ENCODE assay signal across 3 cellular contexts in the genomic region with DNA sequence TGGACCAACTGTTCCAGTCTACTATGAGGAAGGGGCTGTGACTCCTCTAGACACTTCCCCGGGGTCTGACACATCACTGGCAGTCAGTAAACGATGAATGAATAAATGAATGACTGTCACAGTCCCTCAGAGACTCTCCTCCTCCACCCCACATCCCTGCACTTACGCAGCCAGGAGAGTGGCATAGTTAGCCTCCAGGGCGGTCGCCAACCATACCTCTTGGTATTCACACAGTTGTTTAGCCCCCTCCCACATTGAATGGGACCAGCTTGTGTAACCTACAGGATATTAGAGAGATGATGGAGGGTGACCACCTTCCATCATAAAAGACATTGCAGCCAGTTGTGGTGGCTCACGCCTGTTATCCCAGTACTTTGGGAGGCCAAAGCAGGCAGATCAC.
"Had no signal": no experiment of that assay in that cellular context is flagged by ENCODE, and none has a peak within 500 bp of the region (broad histone marks: within the 10 kb centered on the region; RNA-seq: fewer than 3 reads in every experiment).

No MANE protein-coding gene starts in this region.

- ATAC-seq: GM12878 had no signal

- DNase-seq: GDM1, GF-D8 had no signal

- H3K4me3 ChIP-seq: GM12878 had no signal
